Comparison of ENCODE assay signal across 14 cellular contexts in the genomic region with DNA sequence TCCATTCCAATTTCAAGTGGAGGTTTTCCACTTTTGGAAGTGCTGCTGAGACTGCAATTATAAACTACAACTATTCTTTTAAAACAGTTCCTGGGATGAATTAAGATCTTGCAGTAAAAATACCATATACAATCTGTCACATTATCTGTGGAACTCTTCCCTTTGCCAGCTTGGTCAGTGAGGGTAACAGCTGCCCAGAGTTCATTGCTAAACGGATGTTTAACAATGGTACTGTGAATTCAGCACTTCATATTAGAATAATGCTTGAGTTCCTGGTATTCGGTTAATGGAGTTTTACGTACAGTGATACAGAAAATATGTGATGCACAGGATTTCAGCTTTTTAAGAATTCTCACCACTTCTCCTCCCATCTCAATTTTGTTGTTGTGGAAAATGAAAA. TPM values are rescaled to one million over a fixed set of nuclear protein-coding genes. Genes with fewer than 3 reads are reported as not detected.
DNase-seq lines count a peak whose midpoint lies in the region; ATAC-seq and TF ChIP-seq lines count a peak whose summit lies in the region.
"Had no signal": no experiment of that assay in that cellular context is flagged by ENCODE, and none has a peak within 500 bp of the region (broad histone marks: within the 10 kb centered on the region; RNA-seq: fewer than 3 reads in every experiment).

No MANE protein-coding gene starts in this region.

- peak overlapping the region; percentile 79 for H3K27ac Mint-ChIP-seq in stimulated activated naive CD8-positive, alpha-beta T cell treated with anti-CD3 and anti-CD28 coated beads, Interleukin-15, Interleukin-2, amounts not matched to agents 100 ng/mL and 50 ng/mL, for 24 hours
- peak overlapping the region; percentile 83 for H3K27ac Mint-ChIP-seq in activated CD8-positive, alpha-beta T cell treated with anti-CD3 and anti-CD28 coated beads for 36 hours

- peaks cover 65% of the 10 kb centered on the region for H3K36me3 Mint-ChIP-seq in stimulated activated naive CD8-positive, alpha-beta T cell treated with anti-CD3 and anti-CD28 coated beads, Interleukin-15, Interleukin-2, amounts not matched to agents 100 ng/mL and 50 ng/mL, for 24 hours (ENCODE audit: low read depth)
- H3K36me3 Mint-ChIP-seq in activated CD8-positive, alpha-beta T cell treated with anti-CD3 and anti-CD28 coated beads for 36 hours (ENCODE audit: low read depth) = peaks cover 60% of the 10 kb centered on the region

- H3K9me3 Mint-ChIP-seq in stimulated activated naive CD8-positive, alpha-beta T cell treated with anti-CD3 and anti-CD28 coated beads, Interleukin-15, Interleukin-2, amounts not matched to agents 100 ng/mL and 50 ng/mL, for 24 hours = no peaks in the 10 kb centered on the region
- H3K9me3 Mint-ChIP-seq in activated CD8-positive, alpha-beta T cell treated with anti-CD3 and anti-CD28 coated beads for 36 hours = no peaks in the 10 kb centered on the region

- H3K36me3 ChIP-seq in heart right ventricle = peaks cover 0 to 50% (median 0%) of the 10 kb centered on the region in 9 donors

- no peaks in the 10 kb centered on the region for H3K9me3 ChIP-seq in heart right ventricle
- H3K9me3 ChIP-seq: mucosa of descending colon, stomach had no signal

- 57 to 59% methylated on average over 3 of the region's 3 CpGs for WGBS in heart right ventricle, 2 donors

- H3K27me3 ChIP-seq in heart right ventricle = no peaks in the 10 kb centered on the region
- H3K27me3 ChIP-seq: stomach had no signal

- no peak for TF ChIP-seq CTCF in activated CD8-positive, alpha-beta T cell treated with anti-CD3 and anti-CD28 coated beads for 36 hours (IDR thresholded peaks at IDR 0.05)
- no peak for TF ChIP-seq CTCF in heart right ventricle (IDR thresholded peaks at IDR 0.05)

- no peak overlapping the region for H3K27ac ChIP-seq in heart right ventricle
- H3K27ac ChIP-seq: coronary artery, stomach had no signal

- no peak for DNase-seq in stimulated activated naive CD8-positive, alpha-beta T cell treated with anti-CD3 and anti-CD28 coated beads, Interleukin-15, Interleukin-2, amounts not matched to agents 100 U/mL and 50 U/mL, for 24 hours
- DNase-seq in activated CD8-positive, alpha-beta T cell treated with anti-CD3 and anti-CD28 coated beads for 36 hours = no peak
- DNase-seq in medulla oblongata (ENCODE audit: extremely low spot score) (peak; percentile 66), cerebellum (ENCODE audit: low spot score) (no peak), heart right ventricle (no peak)
- DNase-seq: activated CD4-positive, CD25-positive, alpha-beta regulatory T cell; mucosa of descending colon; NCI-H1436; stimulated activated CD4-positive, alpha-beta T cell treated with anti-CD3 and anti-CD28 coated beads, Interleukin-2, amount 100 ng/mL, for 24 hours; stomach had no signal

- H3K4me3 ChIP-seq in heart right ventricle = no peak overlapping the region
- H3K4me3 ChIP-seq: coronary artery, mucosa of descending colon, stomach had no signal

- ATAC-seq in stimulated activated naive CD8-positive, alpha-beta T cell treated with anti-CD3 and anti-CD28 coated beads, Interleukin-15, Interleukin-2, amounts not matched to agents 100 U/mL and 50 U/mL, for 24 hours = no peak
- ATAC-seq in activated CD8-positive, alpha-beta T cell treated with anti-CD3 and anti-CD28 coated beads for 36 hours = no peak
- ATAC-seq in GM19467 (IDR thresholded peaks at IDR 0.05; ENCODE audit: unreplicated experiment) = no peak
- ATAC-seq in GM18520 (IDR thresholded peaks at IDR 0.05; ENCODE audit: unreplicated experiment) = no peak
- no peak for ATAC-seq in heart right ventricle
- ATAC-seq: mucosa of descending colon had no signal

- peak overlapping the region; percentile 46 for H3K4me3 Mint-ChIP-seq in stimulated activated naive CD8-positive, alpha-beta T cell treated with anti-CD3 and anti-CD28 coated beads, Interleukin-15, Interleukin-2, amounts not matched to agents 100 ng/mL and 50 ng/mL, for 24 hours
- H3K4me3 Mint-ChIP-seq in activated CD8-positive, alpha-beta T cell treated with anti-CD3 and anti-CD28 coated beads for 36 hours = peak overlapping the region; percentile 13

- H3K4me1 Mint-ChIP-seq in stimulated activated naive CD8-positive, alpha-beta T cell treated with anti-CD3 and anti-CD28 coated beads, Interleukin-15, Interleukin-2, amounts not matched to agents 100 ng/mL and 50 ng/mL, for 24 hours (ENCODE audit: low read depth) = peaks cover 78% of the 10 kb centered on the region
- peaks cover 71% of the 10 kb centered on the region for H3K4me1 Mint-ChIP-seq in activated CD8-positive, alpha-beta T cell treated with anti-CD3 and anti-CD28 coated beads for 36 hours (ENCODE audit: low read depth)

- H3K4me1 ChIP-seq in heart right ventricle = peaks cover 9 to 59% (median 41%) of the 10 kb centered on the region in 9 donors

- POLR2A ChIA-PET in activated CD8-positive, alpha-beta T cell treated with anti-CD3 and anti-CD28 coated beads for 36 hours (lab: Charles Lee) = interaction anchor here (0.7 to 2.0 kb wide), 5 partner anchors 14 to 54 kb away, joined by 3 to 6 read pairs (median 3); no protein-coding TSS in a partner anchor

- no peaks in the 10 kb centered on the region for H3K27me3 Mint-ChIP-seq in stimulated activated naive CD8-positive, alpha-beta T cell treated with anti-CD3 and anti-CD28 coated beads, Interleukin-15, Interleukin-2, amounts not matched to agents 100 ng/mL and 50 ng/mL, for 24 hours
- H3K27me3 Mint-ChIP-seq in activated CD8-positive, alpha-beta T cell treated with anti-CD3 and anti-CD28 coated beads for 36 hours = no peaks in the 10 kb centered on the region

- CTCF ChIA-PET in activated CD8-positive, alpha-beta T cell treated with anti-CD3 and anti-CD28 coated beads for 36 hours (lab: Charles Lee) = interaction anchor here (0.9 to 10.8 kb wide), 9 partner anchors 9 to 324 kb away, joined by 3 to 111 read pairs (median 4); no protein-coding TSS in a partner anchor

- intact Hi-C loops in activated CD8-positive, alpha-beta T cell treated with anti-CD3 and anti-CD28 coated beads for 36 hours (cut with micrococcal nuclease) = no loop called here
- intact Hi-C loops in heart right ventricle (cut with DNase I) = loop anchor here in 7 of 10 donors (5.0 to 10.0 kb wide), 5 partner anchors 37 to 235 kb away; no protein-coding TSS in a partner anchor

RNA-seq across cellular contexts. Expression of a gene that starts 51.5 kb away (rescaled TPM):
- total RNA-seq in activated CD8-positive, alpha-beta T cell treated with anti-CD3 and anti-CD28 coated beads for 36 hours = under 1 TPM; 0.38 to 0.54 TPM
- 1.2 TPM for total RNA-seq in cerebellum
- total RNA-seq in heart right ventricle = under 1 TPM in 1 of 10 donors, not detected in 9; 0.09 TPM
- under 1 TPM in 1 of 2 donors, not detected in 1; 0.04 TPM for polyA plus RNA-seq in heart right ventricle
- total RNA-seq: stomach had no signal
